In genomic region chr10:11326919-11327318, GRCh38 we compare ENCODE assay signal across 15 cellular contexts.
DNase-seq lines count a peak whose midpoint lies in the region; ATAC-seq, FAIRE-seq and TF ChIP-seq lines count a peak whose summit lies in the region.
"Had no signal": no experiment of that assay in that cellular context is flagged by ENCODE, and none has a peak within 500 bp of the region (broad histone marks: within the 10 kb centered on the region; RNA-seq: fewer than 3 reads in every experiment).

No MANE protein-coding gene starts in this region.

- peak overlapping the region; percentile 66 for H3K27ac Mint-ChIP-seq in activated T-cell treated with anti-CD3 and anti-CD28 coated beads, Interleukin-2, amount 50 U/mL, for 72 hours
- peak overlapping the region; percentile 47 for H3K27ac Mint-ChIP-seq in activated CD4-positive, alpha-beta memory T cell treated with anti-CD3 and anti-CD28 coated beads for 36 hours
- H3K27ac Mint-ChIP-seq in endodermal cell: peak overlapping the region; percentile 37
- peak overlapping the region; percentile 67 for H3K27ac Mint-ChIP-seq in stimulated activated memory B cell treated with anti-CD40 and anti-IgM and Interleukin-4, amounts not matched to agents 10 μg/mL and 1 μg/mL and 100 μg/mL, for 72 hours
- H3K27ac Mint-ChIP-seq: neural progenitor cell had no signal

- H3K27ac ChIP-seq in endodermal cell (ENCODE audit: low read depth, low read length): no peak overlapping the region
- no peak overlapping the region for H3K27ac ChIP-seq in kidney (ENCODE audit: low read depth in 2 of 2, low read length in 2 of 2)
- H3K27ac ChIP-seq: neural progenitor cell, uterus, VCaP had no signal

- 80 to 83% methylated on average over 1 to 8 of the region's 8 CpGs for WGBS in endodermal cell (ENCODE audit: insufficient coverage in 1 of 2, insufficient read length in 1 of 2), 2 experiments

- H3K36me3 ChIP-seq in endodermal cell (ENCODE audit: control insufficient read depth, insufficient read depth, low read length) (peaks cover 86% of the 10 kb centered on the region), kidney (ENCODE audit: control insufficient read depth in 1 of 2, insufficient read depth in 2 of 2, low read length in 2 of 2) (no peaks in the 10 kb centered on the region)
- H3K36me3 ChIP-seq: neural progenitor cell, uterus had no signal

- no peak overlapping the region for H3K4me3 Mint-ChIP-seq in activated T-cell treated with anti-CD3 and anti-CD28 coated beads, Interleukin-2, amount 50 U/mL, for 72 hours
- H3K4me3 Mint-ChIP-seq in activated CD4-positive, alpha-beta memory T cell treated with anti-CD3 and anti-CD28 coated beads for 36 hours: no peak overlapping the region
- H3K4me3 Mint-ChIP-seq in endodermal cell: no peak overlapping the region
- H3K4me3 Mint-ChIP-seq in stimulated activated memory B cell treated with anti-CD40 and anti-IgM and Interleukin-4, amounts not matched to agents 10 μg/mL and 1 μg/mL and 100 μg/mL, for 72 hours: no peak overlapping the region
- H3K4me3 Mint-ChIP-seq: neural progenitor cell had no signal

- H3K9me3 ChIP-seq in endodermal cell (ENCODE audit: control insufficient read depth, low read length): no peaks in the 10 kb centered on the region
- no peaks in the 10 kb centered on the region for H3K9me3 ChIP-seq in kidney (ENCODE audit: control insufficient read depth in 1 of 2, low read length in 2 of 2)
- H3K9me3 ChIP-seq: uterus had no signal

- no peaks in the 10 kb centered on the region for H3K9me3 Mint-ChIP-seq in activated T-cell treated with anti-CD3 and anti-CD28 coated beads, Interleukin-2, amount 50 U/mL, for 72 hours
- H3K9me3 Mint-ChIP-seq in activated CD4-positive, alpha-beta memory T cell treated with anti-CD3 and anti-CD28 coated beads for 36 hours: no peaks in the 10 kb centered on the region
- H3K9me3 Mint-ChIP-seq in endodermal cell: no peaks in the 10 kb centered on the region
- no peaks in the 10 kb centered on the region for H3K9me3 Mint-ChIP-seq in stimulated activated memory B cell treated with anti-CD40 and anti-IgM and Interleukin-4, amounts not matched to agents 10 μg/mL and 1 μg/mL and 100 μg/mL, for 72 hours
- H3K9me3 Mint-ChIP-seq: neural progenitor cell had no signal

- H3K4me3 ChIP-seq in endodermal cell (ENCODE audit: low read length) (no peak overlapping the region), kidney (ENCODE audit: low read length in 2 of 2) (no peak overlapping the region)
- H3K4me3 ChIP-seq: neural progenitor cell, uterus had no signal

- H3K27me3 Mint-ChIP-seq in activated T-cell treated with anti-CD3 and anti-CD28 coated beads, Interleukin-2, amount 50 U/mL, for 72 hours (ENCODE audit: low read depth): no peaks in the 10 kb centered on the region
- no peaks in the 10 kb centered on the region for H3K27me3 Mint-ChIP-seq in activated CD4-positive, alpha-beta memory T cell treated with anti-CD3 and anti-CD28 coated beads for 36 hours
- no peaks in the 10 kb centered on the region for H3K27me3 Mint-ChIP-seq in endodermal cell (ENCODE audit: insufficient read depth)
- no peaks in the 10 kb centered on the region for H3K27me3 Mint-ChIP-seq in stimulated activated memory B cell treated with anti-CD40 and anti-IgM and Interleukin-4, amounts not matched to agents 10 μg/mL and 1 μg/mL and 100 μg/mL, for 72 hours

- H3K36me3 Mint-ChIP-seq in activated T-cell treated with anti-CD3 and anti-CD28 coated beads, Interleukin-2, amount 50 U/mL, for 72 hours (ENCODE audit: insufficient read depth in 2 of 2): peaks cover 16 to 19% of the 10 kb centered on the region in 2 donors
- H3K36me3 Mint-ChIP-seq in activated CD4-positive, alpha-beta memory T cell treated with anti-CD3 and anti-CD28 coated beads for 36 hours: peaks cover 55% of the 10 kb centered on the region
- H3K36me3 Mint-ChIP-seq in endodermal cell (ENCODE audit: low read depth): peaks cover 70% of the 10 kb centered on the region
- peaks cover 76% of the 10 kb centered on the region for H3K36me3 Mint-ChIP-seq in stimulated activated memory B cell treated with anti-CD40 and anti-IgM and Interleukin-4, amounts not matched to agents 10 μg/mL and 1 μg/mL and 100 μg/mL, for 72 hours

- CTCF ChIA-PET in activated CD4-positive, alpha-beta memory T cell treated with anti-CD3 and anti-CD28 coated beads for 36 hours (lab: Charles Lee): no interaction called here

- peaks cover 28% of the 10 kb centered on the region for H3K4me1 Mint-ChIP-seq in activated T-cell treated with anti-CD3 and anti-CD28 coated beads, Interleukin-2, amount 50 U/mL, for 72 hours (ENCODE audit: low read depth)
- peaks cover 43% of the 10 kb centered on the region for H3K4me1 Mint-ChIP-seq in activated CD4-positive, alpha-beta memory T cell treated with anti-CD3 and anti-CD28 coated beads for 36 hours (ENCODE audit: low read depth)
- peaks cover 3% of the 10 kb centered on the region for H3K4me1 Mint-ChIP-seq in endodermal cell
- peaks cover 24% of the 10 kb centered on the region for H3K4me1 Mint-ChIP-seq in stimulated activated memory B cell treated with anti-CD40 and anti-IgM and Interleukin-4, amounts not matched to agents 10 μg/mL and 1 μg/mL and 100 μg/mL, for 72 hours

- H3K9ac ChIP-seq in endodermal cell (ENCODE audit: extremely low read depth, low read length, poor library complexity, severe bottlenecking) (no peak overlapping the region), kidney (ENCODE audit: low read length in 2 of 2) (no peak overlapping the region)
- H3K9ac ChIP-seq: neural progenitor cell had no signal

- H3K27me3 ChIP-seq in endodermal cell (ENCODE audit: control insufficient read depth, insufficient read depth, low read length, poor library complexity, severe bottlenecking): no peaks in the 10 kb centered on the region
- H3K27me3 ChIP-seq: neural progenitor cell, uterus had no signal

- H3K4me1 ChIP-seq in endodermal cell (ENCODE audit: control insufficient read depth, insufficient read depth, low read length): no peaks in the 10 kb centered on the region
- H3K4me1 ChIP-seq in kidney (ENCODE audit: control insufficient read depth in 1 of 2, insufficient read depth in 1 of 2, low read depth in 1 of 2, low read length in 2 of 2): no peaks in the 10 kb centered on the region
- H3K4me1 ChIP-seq: uterus had no signal

- no peak for DNase-seq in activated T-cell treated with anti-CD3 and anti-CD28 coated beads, Interleukin-2, amount 50 U/mL, for 72 hours
- DNase-seq in activated T-cell treated with anti-CD3 and anti-CD28 coated beads for 4 hours (no peak), endodermal cell (no peak), kidney (no peak)
- DNase-seq in activated CD4-positive, alpha-beta memory T cell treated with anti-CD3 and anti-CD28 coated beads for 36 hours: no peak
- DNase-seq: activated gamma-delta T cell treated with Interleukin-2 at 50 U/mL for 16 hours, EL, NCI-H146, NCI-H446, uterus had no signal

- TF ChIP-seq CTCF in endodermal cell (conservative IDR thresholded peaks at IDR 0.05): no peak
- no peak for TF ChIP-seq CTCF in kidney (IDR thresholded peaks at IDR 0.05; ENCODE audit: borderline replicate concordance, extremely low read depth, insufficient read depth)

- FAIRE-seq in kidney (lab: Jason Lieb, UNC): no peak

- POLR2A ChIA-PET in activated CD4-positive, alpha-beta memory T cell treated with anti-CD3 and anti-CD28 coated beads for 36 hours (lab: Charles Lee): interaction anchor here (0.7 kb wide), 1 partner anchor 39 kb away, joined by 3 read pairs; no protein-coding TSS in a partner anchor

- ATAC-seq in activated T-cell treated with anti-CD3 and anti-CD28 coated beads, Interleukin-2, amount 50 U/mL, for 72 hours (replicated peaks in 1 of 2): no peak
- no peak for ATAC-seq in stimulated activated memory B cell treated with anti-CD40 and anti-IgM and Interleukin-4, amounts not matched to agents 10 μg/mL and 1 μg/mL and 100 μg/mL, for 72 hours
- ATAC-seq in GM21825 (IDR thresholded peaks at IDR 0.05; ENCODE audit: unreplicated experiment): no peak
- ATAC-seq in HG03342 (IDR thresholded peaks at IDR 0.05; ENCODE audit: unreplicated experiment): no peak

- intact Hi-C loops in activated CD4-positive, alpha-beta memory T cell treated with anti-CD3 and anti-CD28 coated beads for 36 hours (cut with micrococcal nuclease): no loop called here
- intact Hi-C loops in kidney (cut with DNase I): no loop called here
